Comparison of ENCODE assay signal across 20 cellular contexts in genomic region chr2:107775791-107776190, GRCh38.
A peak's percentile ranks its signal among the peaks of the same experiment; 100 is the strongest.
DNase-seq lines count a peak whose midpoint lies in the region; ATAC-seq and TF ChIP-seq lines count a peak whose summit lies in the region.
"Had no signal": no experiment of that assay in that cellular context is flagged by ENCODE, and none has a peak within 500 bp of the region (broad histone marks: within the 10 kb centered on the region; RNA-seq: fewer than 3 reads in every experiment).

No MANE protein-coding gene starts in this region.

- no peak overlapping the region for H3K4me3 ChIP-seq in LNCaP clone FGC (ENCODE audit: low read depth, low read length)
- H3K4me3 ChIP-seq: GM23248, HAP-1 had no signal

- peak overlapping the region; percentile 85 for H3K27ac ChIP-seq in VCaP
- H3K27ac ChIP-seq: C4-2B, GM23248 had no signal

- no peak for ATAC-seq in GM21825 (IDR thresholded peaks at IDR 0.05; ENCODE audit: unreplicated experiment)

- TF ChIP-seq CTCF in LNCaP clone FGC (IDR thresholded peaks at IDR 0.05; ENCODE audit: control insufficient read depth, extremely low read depth, insufficient read depth) (no peak), VCaP (conservative IDR thresholded peaks at IDR 0.05) (no peak)

- peak; percentile 11 for DNase-seq in NCI-H748 (lab: John Stamatoyannopoulos, UW; ENCODE audit: unreplicated experiment)
- no peak for DNase-seq in NCI-H748 treated with DMSO at 0.1 percent for 48 hours (lab: John Stamatoyannopoulos, UW)
- DNase-seq in LNCaP clone FGC (ENCODE audit: low read depth): peak; percentile 76
- DNase-seq in NCI-H1436 (lab: John Stamatoyannopoulos, UW): no peak
- no peak for DNase-seq in iPS-NIHi7 (ENCODE audit: extremely low spot score)
- DNase-seq: CD8-positive, alpha-beta memory T cell; DND-41; GM23248; Kasumi-1; MM.1S; NCI-H1048; NCI-H1694; NCI-H2227 treated with DMSO at 0.1 percent for 48 hours; NCI-H510A; OCI-M1; SHP77 had no signal

Comparison
In these comparisons a context has a peak if more than half of its experiments do, and no peak if none do; other contexts are left out.
1. DNase-seq: peak in NCI-H748 (single experiment) and LNCaP clone FGC (single experiment); none in NCI-H748 treated with DMSO at 0.1 percent for 48 hours (single experiment), NCI-H1436 (single experiment) and iPS-NIHi7 (single experiment).